In the genomic region with DNA sequence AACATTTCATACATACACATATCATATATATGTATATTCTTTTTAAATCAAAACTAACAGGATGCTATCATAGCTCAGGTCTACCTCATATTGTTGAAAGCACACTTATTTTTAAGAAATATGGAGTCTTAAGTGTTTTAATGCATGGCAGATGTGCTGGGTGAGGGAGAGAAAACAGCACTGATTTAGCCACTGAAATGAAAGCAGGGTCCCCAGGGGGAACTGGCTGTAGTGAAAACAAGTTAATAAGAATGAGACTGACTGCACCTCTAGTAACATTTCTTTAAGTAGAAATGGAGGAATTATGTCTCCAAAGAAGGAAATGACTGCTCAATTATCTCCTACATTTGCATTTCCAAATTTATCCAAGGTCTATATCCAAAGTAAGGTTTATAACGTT, we compare ENCODE assay signal across 11 cellular contexts.
A peak's percentile ranks its signal among the peaks of the same experiment; 100 is the strongest.
DNase-seq lines count a peak whose midpoint lies in the region; ATAC-seq and TF ChIP-seq lines count a peak whose summit lies in the region.
"Had no signal": no experiment of that assay in that cellular context is flagged by ENCODE, and none has a peak within 500 bp of the region (broad histone marks: within the 10 kb centered on the region; RNA-seq: fewer than 3 reads in every experiment).

No MANE protein-coding gene starts in this region.

- peaks cover 16% of the 10 kb centered on the region for H3K4me1 ChIP-seq in BLaER1
- H3K4me1 ChIP-seq in OCI-LY1 (ENCODE audit: insufficient read depth, low read length, severe bottlenecking), result peaks cover 16% of the 10 kb centered on the region
- H3K4me1 ChIP-seq in left ventricle myocardium inferior, result no peaks in the 10 kb centered on the region

- H4K20me1 ChIP-seq in BLaER1 (no peaks in the 10 kb centered on the region), OCI-LY1 (ENCODE audit: insufficient read depth, low read length) (no peaks in the 10 kb centered on the region)

- ATAC-seq in GM19324 (IDR thresholded peaks at IDR 0.05; ENCODE audit: low FRiP score, unreplicated experiment), result no peak
- ATAC-seq: CD8-positive, alpha-beta T cell; GM23338 had no signal

- H3K4me3 ChIP-seq in BLaER1 (no peak overlapping the region), OCI-LY1 (ENCODE audit: low read depth, low read length, poor library complexity, severe bottlenecking) (no peak overlapping the region), left ventricle myocardium inferior (no peak overlapping the region)
- H3K4me3 ChIP-seq: GM23338 had no signal

- no peaks in the 10 kb centered on the region for H3K79me2 ChIP-seq in OCI-LY1 (ENCODE audit: insufficient read depth, low read length)

- H3K9me3 ChIP-seq in BLaER1 (no peaks in the 10 kb centered on the region), OCI-LY1 (ENCODE audit: low read length) (no peaks in the 10 kb centered on the region), left ventricle myocardium inferior (replicated peaks) (peaks cover 24% of the 10 kb centered on the region)

- H3K27me3 ChIP-seq in BLaER1 (no peaks in the 10 kb centered on the region), OCI-LY1 (ENCODE audit: insufficient read depth, low read length) (no peaks in the 10 kb centered on the region), left ventricle myocardium inferior (ENCODE audit: low read depth) (no peaks in the 10 kb centered on the region)

- H3K36me3 ChIP-seq in BLaER1 (no peaks in the 10 kb centered on the region), OCI-LY1 (ENCODE audit: insufficient read depth, low read length) (no peaks in the 10 kb centered on the region), left ventricle myocardium inferior (no peaks in the 10 kb centered on the region)

- H3K9ac ChIP-seq in BLaER1 (no peak overlapping the region), OCI-LY1 (ENCODE audit: low read length) (no peak overlapping the region)

- DNase-seq in D341Med (ENCODE audit: low spot score) (peak; percentile 52), left ventricle myocardium inferior (no peak), NCI-H2107 treated with DMSO at 0.1 percent for 48 hours (lab: John Stamatoyannopoulos, UW; ENCODE audit: unreplicated experiment) (no peak)
- DNase-seq: AML-193; CD8-positive, alpha-beta T cell; HCEC 1CT had no signal

- no peak for TF ChIP-seq CTCF in OCI-LY1 (IDR thresholded peaks at IDR 0.05; ENCODE audit: low read length)
- no peak for TF ChIP-seq CTCF in left ventricle myocardium inferior (IDR thresholded peaks at IDR 0.05; ENCODE audit: borderline replicate concordance)

- no peaks in the 10 kb centered on the region; the same call in 1 of the 2 replicates for H3F3A ChIP-seq in OCI-LY1 (ENCODE audit: insufficient read depth, low read length)

- H3K4me2 ChIP-seq in BLaER1, result peak overlapping the region; percentile 35
- no peak overlapping the region for H3K4me2 ChIP-seq in OCI-LY1 (ENCODE audit: low read length)
- H3K4me2 ChIP-seq: GM23338 had no signal

- intact Hi-C loops in left ventricle myocardium inferior (cut with micrococcal nuclease), result no loop called here

- H3K27ac ChIP-seq in BLaER1 (no peak overlapping the region), OCI-LY1 (ENCODE audit: low read depth, low read length, poor library complexity, severe bottlenecking) (peak overlapping the region; percentile 80), left ventricle myocardium inferior (replicated peaks) (no peak overlapping the region)
- H3K27ac ChIP-seq: HL-60 had no signal

- H3K9me2 ChIP-seq in OCI-LY1 (ENCODE audit: low read depth, low read length), result no peaks in the 10 kb centered on the region

- H2AFZ ChIP-seq in OCI-LY1 (ENCODE audit: low read length), result no peak overlapping the region
- H2AFZ ChIP-seq: GM23338 had no signal
